8 cellular contexts compared by ENCODE assay signal in genomic region chr10:94403823-94404228, GRCh38. TPM values are rescaled to one million over a fixed set of nuclear protein-coding genes. Genes with fewer than 3 reads are reported as not detected.
DNase-seq lines count a peak whose midpoint lies in the region; ATAC-seq and TF ChIP-seq lines count a peak whose summit lies in the region.

No MANE protein-coding gene starts in this region.

- no peaks in the 10 kb centered on the region for H4K20me1 ChIP-seq in OCI-LY1 (ENCODE audit: insufficient read depth, low read length)

- peak overlapping the region; percentile 75 for H3K4me2 ChIP-seq in OCI-LY1 (ENCODE audit: low read length)

- H3K36me3 ChIP-seq in OCI-LY1 (ENCODE audit: insufficient read depth, low read length): no peaks in the 10 kb centered on the region
- no peaks in the 10 kb centered on the region for H3K36me3 ChIP-seq in effector memory CD4-positive, alpha-beta T cell (ENCODE audit: control insufficient read depth, insufficient read depth, low read length)

- no peaks in the 10 kb centered on the region for H3F3A ChIP-seq in OCI-LY1 (ENCODE audit: insufficient read depth, low read length)

- peak overlapping the region; percentile 81 to 95 (median 94) for H3K4me3 Mint-ChIP-seq in naive B cell

- H3K9ac ChIP-seq in OCI-LY1 (ENCODE audit: low read length): peak overlapping the region; percentile 62; the same call in 1 of the 2 replicates

- no peak overlapping the region for H2AFZ ChIP-seq in OCI-LY1 (ENCODE audit: low read length)

- H3K4me1 ChIP-seq in OCI-LY1 (ENCODE audit: insufficient read depth, low read length, severe bottlenecking): peaks cover 4% of the 10 kb centered on the region
- peaks cover 12% of the 10 kb centered on the region for H3K4me1 ChIP-seq in effector memory CD4-positive, alpha-beta T cell (ENCODE audit: control insufficient read depth, insufficient read depth, low read length, poor library complexity, severe bottlenecking)

- TF ChIP-seq CTCF in AG10803 (conservative IDR thresholded peaks at IDR 0.05; ENCODE audit: low read length) (no peak), OCI-LY1 (IDR thresholded peaks at IDR 0.05; ENCODE audit: low read length) (no peak)

- no peaks in the 10 kb centered on the region for H3K9me3 ChIP-seq in OCI-LY1 (ENCODE audit: low read length)
- no peaks in the 10 kb centered on the region for H3K9me3 ChIP-seq in effector memory CD4-positive, alpha-beta T cell (ENCODE audit: control insufficient read depth, low read length)

- H3K9me3 Mint-ChIP-seq in naive B cell: peaks cover 0 to 7% (median 0%) of the 10 kb centered on the region in 7 donors

- H3K4me3 ChIP-seq in AG10803 (ENCODE audit: low read length) (peak overlapping the region; percentile 88), OCI-LY1 (ENCODE audit: low read depth, low read length, poor library complexity, severe bottlenecking) (peak overlapping the region; percentile 70)
- peak overlapping the region; percentile 52 for H3K4me3 ChIP-seq in effector memory CD4-positive, alpha-beta T cell (ENCODE audit: insufficient read depth, low read depth, low read length, poor library complexity, severe bottlenecking)

- H3K4me1 Mint-ChIP-seq in naive B cell: peaks cover 5 to 14% (median 10%) of the 10 kb centered on the region in 3 donors

- H3K36me3 Mint-ChIP-seq in naive B cell: no peaks in the 10 kb centered on the region

- no peaks in the 10 kb centered on the region for H3K27me3 ChIP-seq in OCI-LY1 (ENCODE audit: insufficient read depth, low read length)
- H3K27me3 ChIP-seq in effector memory CD4-positive, alpha-beta T cell (replicated peaks; ENCODE audit: control insufficient read depth, insufficient read depth, low read length, poor library complexity, severe bottlenecking): peaks cover 20% of the 10 kb centered on the region

- peak overlapping the region; percentile 80 to 95 (median 92) for H3K27ac Mint-ChIP-seq in naive B cell

- no peaks in the 10 kb centered on the region for H3K79me2 ChIP-seq in OCI-LY1 (ENCODE audit: insufficient read depth, low read length)

- peak; percentile 0 for ATAC-seq in GM19372 (IDR thresholded peaks at IDR 0.05; ENCODE audit: low read depth, unreplicated experiment)
- ATAC-seq in naive B cell (ENCODE audit: low read depth in 2 of 2): peak; percentile 38 to 53
- ATAC-seq in GM19324 (IDR thresholded peaks at IDR 0.05; ENCODE audit: low FRiP score, unreplicated experiment): no peak

- H3K9me2 ChIP-seq in OCI-LY1 (ENCODE audit: low read depth, low read length): no peaks in the 10 kb centered on the region

- H3K27ac ChIP-seq in OCI-LY1 (ENCODE audit: low read depth, low read length, poor library complexity, severe bottlenecking): no peak overlapping the region
- no peak overlapping the region for H3K27ac ChIP-seq in effector memory CD4-positive, alpha-beta T cell (ENCODE audit: insufficient read depth, low read length, poor library complexity, severe bottlenecking)

- H3K27me3 Mint-ChIP-seq in naive B cell: peaks cover 14 to 48% (median 28%) of the 10 kb centered on the region in 3 donors

- DNase-seq in AG10803 (ENCODE audit: low read depth): no peak
- DNase-seq in effector memory CD4-positive, alpha-beta T cell: no peak
- DNase-seq in naive B cell: no peak
- no peak for DNase-seq in NCI-H187 treated with DMSO at 0.1 percent for 48 hours (lab: John Stamatoyannopoulos, UW)
- DNase-seq in KG1 (lab: John Stamatoyannopoulos, UW): no peak

RNA-seq across cellular contexts. Expression of gene TBC1D12, which starts 1.5 kb away (rescaled TPM):
- polyA plus RNA-seq in naive B cell (ENCODE audit: low read depth in 6 of 6): 1 to 10 TPM in 3 of 6 donors, under 1 TPM in 3; 0.31 to 2.4 (median 0.96) TPM

RNA-seq across cellular contexts. Expression of gene NOC3L, which starts 41.1 kb away (rescaled TPM):
- polyA plus RNA-seq in naive B cell (ENCODE audit: low read depth in 6 of 6): 10 to 100 TPM; 21.7 to 38.6 (median 27.7) TPM
